ENCODE assay signal across 2 cellular contexts in genomic region chr22:37817705-37818311, GRCh38.
TF ChIP-seq lines count a peak whose summit lies in the region.

No MANE protein-coding gene starts in this region.

TF ChIP-seq in HCT116, 20 proteins besides CTCF, POLR2A, EP300 and RAD21:
- TF ChIP-seq ATF3 (IDR thresholded peaks at IDR 0.05) (no peak), YY1 (IDR thresholded peaks at IDR 0.05; ENCODE audit: extremely low read depth, insufficient replicate concordance, low read depth, low read length) (no peak), REST (IDR thresholded peaks at IDR 0.05; ENCODE audit: low read depth) (no peak), JUND (IDR thresholded peaks at IDR 0.05) (no peak), SP1 (IDR thresholded peaks at IDR 0.05; ENCODE audit: low read depth) (no peak), EZH2 (IDR thresholded peaks at IDR 0.05) (no peak), ZBTB33 (IDR thresholded peaks at IDR 0.05; ENCODE audit: extremely low read depth, insufficient replicate concordance, low read length) (no peak), SIN3A (IDR thresholded peaks at IDR 0.05; ENCODE audit: low read depth) (no peak), FOSL1 (IDR thresholded peaks at IDR 0.05; ENCODE audit: low read depth) (no peak), ELF1 (IDR thresholded peaks at IDR 0.05; ENCODE audit: borderline replicate concordance, low read depth) (no peak), EGR1 (IDR thresholded peaks at IDR 0.05; ENCODE audit: low read depth) (no peak), ZFX (IDR thresholded peaks at IDR 0.05) (no peak), EZH2phosphoT487 (IDR thresholded peaks at IDR 0.05; ENCODE audit: borderline replicate concordance) (no peak), CEBPB (IDR thresholded peaks at IDR 0.05; ENCODE audit: low read depth) (no peak), POLR2AphosphoS5 (IDR thresholded peaks at IDR 0.05; ENCODE audit: low read depth, low read length) (no peak), SRF (IDR thresholded peaks at IDR 0.05; ENCODE audit: low read depth) (no peak)
TF ChIP-seq in HCT116: peak in this region for 0.

TF ChIP-seq in HepG2, 621 proteins besides CTCF, POLR2A, EP300 and RAD21 (continues in another document):
- TF ChIP-seq ZMYM2 (CRISPR knock-in tag; IDR thresholded peaks at IDR 0.05): no peak
- peak; percentile 78; the same call in 1 of the 2 replicates for TF ChIP-seq ZMYM3 (CRISPR knock-in tag; IDR thresholded peaks at IDR 0.05)
- no peak; the same call in 1 of the 2 replicates for TF ChIP-seq FOSL1 (CRISPR knock-in tag; IDR thresholded peaks at IDR 0.05; ENCODE audit: borderline replicate concordance)
- peak; percentile 77 for TF ChIP-seq RXRB (CRISPR knock-in tag; IDR thresholded peaks at IDR 0.05; ENCODE audit: borderline replicate concordance)
- no peak for TF ChIP-seq ZNF224 (CRISPR knock-in tag; IDR thresholded peaks at IDR 0.05)
- peak; percentile 63; the same call in 1 of the 2 replicates for TF ChIP-seq NRL (CRISPR knock-in tag; IDR thresholded peaks at IDR 0.05; ENCODE audit: borderline replicate concordance)
- no peak for TF ChIP-seq ZNF383 (CRISPR knock-in tag; IDR thresholded peaks at IDR 0.05; ENCODE audit: borderline replicate concordance)
- TF ChIP-seq U2AF2 (IDR thresholded peaks at IDR 0.05; ENCODE audit: low read depth, low read length): no peak
- no peak for TF ChIP-seq NCOR1 (IDR thresholded peaks at IDR 0.05; ENCODE audit: borderline replicate concordance, low read length)
- 0 out of 2 replicates have a peak, but pooled peaks have one; percentile 46 for TF ChIP-seq REL (CRISPR knock-in tag; conservative IDR thresholded peaks at IDR 0.05)
- no peak for TF ChIP-seq SMAD1 (CRISPR knock-in tag; IDR thresholded peaks at IDR 0.05; ENCODE audit: borderline replicate concordance, low read depth)
- TF ChIP-seq MXI1 (IDR thresholded peaks at IDR 0.05; ENCODE audit: borderline replicate concordance, low read depth, low read length): peak; percentile 56; the same call in 1 of the 3 replicates
- no peak for TF ChIP-seq ZNF704 (CRISPR knock-in tag; IDR thresholded peaks at IDR 0.05; ENCODE audit: borderline replicate concordance)
- TF ChIP-seq TARDBP (CRISPR knock-in tag; IDR thresholded peaks at IDR 0.05): peak; percentile 91
- TF ChIP-seq ELF4 (CRISPR knock-in tag; IDR thresholded peaks at IDR 0.05; ENCODE audit: borderline replicate concordance): no peak
- peak; percentile 77 for TF ChIP-seq ZNF768 (CRISPR knock-in tag; IDR thresholded peaks at IDR 0.05)
- no peak for TF ChIP-seq CREB3 (CRISPR knock-in tag; IDR thresholded peaks at IDR 0.05)
- no peak; the same call in 1 of the 2 replicates for TF ChIP-seq ZNF558 (CRISPR knock-in tag; IDR thresholded peaks at IDR 0.05; ENCODE audit: borderline replicate concordance)
- 0 out of 2 replicates have a peak, but pooled peaks have one; percentile 70 for TF ChIP-seq ZNF280D (CRISPR knock-in tag; IDR thresholded peaks at IDR 0.05)
- TF ChIP-seq ZFAT (CRISPR knock-in tag; conservative IDR thresholded peaks at IDR 0.05): no peak
- TF ChIP-seq ZSCAN25 (CRISPR knock-in tag; IDR thresholded peaks at IDR 0.05): peak; percentile 71; the same call in 1 of the 2 replicates
- TF ChIP-seq ZNF83 (CRISPR knock-in tag; IDR thresholded peaks at IDR 0.05; ENCODE audit: borderline replicate concordance): no peak
- TF ChIP-seq ARHGAP35 (CRISPR knock-in tag; IDR thresholded peaks at IDR 0.05; ENCODE audit: borderline replicate concordance): peak; percentile 22; the same call in 1 of the 2 replicates
- TF ChIP-seq ZFP41 (CRISPR knock-in tag; IDR thresholded peaks at IDR 0.05; ENCODE audit: borderline replicate concordance): no peak
- TF ChIP-seq ZNF781 (CRISPR knock-in tag; IDR thresholded peaks at IDR 0.05; ENCODE audit: borderline replicate concordance, not compliant biosample characterization): peak; percentile 75
- TF ChIP-seq FIP1L1 (IDR thresholded peaks at IDR 0.05; ENCODE audit: borderline replicate concordance, insufficient read depth, low read depth, low read length): no peak
- TF ChIP-seq ZNF567 (CRISPR knock-in tag; IDR thresholded peaks at IDR 0.05; ENCODE audit: borderline replicate concordance): peak; percentile 92; the same call in 1 of the 2 replicates
- no peak for TF ChIP-seq TAF15 (IDR thresholded peaks at IDR 0.05; ENCODE audit: low read depth, low read length, poor library complexity, severe bottlenecking)
- TF ChIP-seq PRDM15 (CRISPR knock-in tag; IDR thresholded peaks at IDR 0.05): no peak
- TF ChIP-seq ZBTB37 (CRISPR knock-in tag; IDR thresholded peaks at IDR 0.05): no peak
- TF ChIP-seq PCBP1 (IDR thresholded peaks at IDR 0.05; ENCODE audit: borderline replicate concordance, low read depth, low read length): no peak
- TF ChIP-seq RELA (CRISPR knock-in tag; IDR thresholded peaks at IDR 0.05): peak; percentile 56; the same call in 1 of the 2 replicates
- no peak for TF ChIP-seq ZSCAN29 (CRISPR knock-in tag; conservative IDR thresholded peaks at IDR 0.05)
- TF ChIP-seq MXD1 (CRISPR knock-in tag; IDR thresholded peaks at IDR 0.05): no peak
- peak; percentile 85; the same call in 1 of the 2 replicates for TF ChIP-seq ZNF430 (CRISPR knock-in tag; IDR thresholded peaks at IDR 0.05)
- TF ChIP-seq CAMTA2 (CRISPR knock-in tag; IDR thresholded peaks at IDR 0.05; ENCODE audit: borderline replicate concordance): no peak
- TF ChIP-seq STAT5B (CRISPR knock-in tag; IDR thresholded peaks at IDR 0.05): no peak
- TF ChIP-seq GRHL1 (CRISPR knock-in tag; conservative IDR thresholded peaks at IDR 0.05): no peak
- TF ChIP-seq ZNF747 (CRISPR knock-in tag; IDR thresholded peaks at IDR 0.05; ENCODE audit: borderline replicate concordance): no peak; the same call in 1 of the 2 replicates
- TF ChIP-seq SIX1 (CRISPR knock-in tag; IDR thresholded peaks at IDR 0.05; ENCODE audit: borderline replicate concordance): no peak; the same call in 1 of the 2 replicates
- TF ChIP-seq ZNF451 (CRISPR knock-in tag; IDR thresholded peaks at IDR 0.05): peak; percentile 86; the same call in 1 of the 2 replicates
- TF ChIP-seq HOXA7 (CRISPR knock-in tag; IDR thresholded peaks at IDR 0.05): no peak
- peak; percentile 67 for TF ChIP-seq ZNF770 (CRISPR knock-in tag; IDR thresholded peaks at IDR 0.05)
- peak; percentile 67; the same call in 1 of the 2 replicates for TF ChIP-seq NFKBIZ (CRISPR knock-in tag; IDR thresholded peaks at IDR 0.05)
- TF ChIP-seq ZNF207 (IDR thresholded peaks at IDR 0.05; ENCODE audit: borderline replicate concordance): no peak
- TF ChIP-seq ZBTB20 (CRISPR knock-in tag; IDR thresholded peaks at IDR 0.05; ENCODE audit: borderline replicate concordance, low read depth): no peak
- peak; percentile 50; the same call in 1 of the 2 replicates for TF ChIP-seq NR2F2 (IDR thresholded peaks at IDR 0.05; ENCODE audit: borderline replicate concordance, low read depth)
- no peak for TF ChIP-seq MBNL3 (CRISPR knock-in tag; conservative IDR thresholded peaks at IDR 0.05)
- TF ChIP-seq ZNF780A (CRISPR knock-in tag; IDR thresholded peaks at IDR 0.05): no peak
